12 cellular contexts compared by ENCODE assay signal in genomic region chr14:90697146-90697545, GRCh38.
DNase-seq lines count a peak whose midpoint lies in the region; ATAC-seq and TF ChIP-seq lines count a peak whose summit lies in the region.
"Had no signal": no experiment of that assay in that cellular context is flagged by ENCODE, and none has a peak within 500 bp of the region (broad histone marks: within the 10 kb centered on the region; RNA-seq: fewer than 3 reads in every experiment).

No MANE protein-coding gene starts in this region.

- peaks cover 6% of the 10 kb centered on the region; the same call in 1 of the 2 replicates for H4K20me1 ChIP-seq in GM23338 (replicated peaks; ENCODE audit: insufficient read depth)

- H3K4me3 ChIP-seq in GM23338: no peak overlapping the region
- no peak overlapping the region for H3K4me3 ChIP-seq in mesenchymal stem cell (ENCODE audit: insufficient read depth in 1 of 2, low read depth in 1 of 2, low read length in 2 of 2)
- no peak overlapping the region for H3K4me3 ChIP-seq in Peyer's patch
- H3K4me3 ChIP-seq: ovary had no signal

- H2BK15ac ChIP-seq in mesenchymal stem cell (ENCODE audit: low read depth, poor library complexity, severe bottlenecking): no peak overlapping the region

- H4K8ac ChIP-seq in mesenchymal stem cell (ENCODE audit: low read length): no peak overlapping the region

- peaks cover 4% of the 10 kb centered on the region for H3K79me1 ChIP-seq in mesenchymal stem cell (replicated peaks; ENCODE audit: low read length, poor library complexity, severe bottlenecking)

- no peaks in the 10 kb centered on the region for H3K9me2 ChIP-seq in GM23338 (ENCODE audit: insufficient read depth)

- H3K27ac ChIP-seq in GM23338 (ENCODE audit: low read depth) (0 out of 2 replicates have a peak overlapping the region, but pooled peaks have one; percentile 9), mesenchymal stem cell (ENCODE audit: low read length, poor library complexity, severe bottlenecking) (no peak overlapping the region), Peyer's patch (peak overlapping the region in 1 of 4 donors; percentile 71)
- H3K27ac ChIP-seq: brain microvascular endothelial cell had no signal

- H3K27me3 ChIP-seq in GM23338 (ENCODE audit: insufficient read depth) (no peaks in the 10 kb centered on the region), mesenchymal stem cell (ENCODE audit: control insufficient read depth in 1 of 2, insufficient read depth in 1 of 2, low read length in 2 of 2) (no peaks in the 10 kb centered on the region), Peyer's patch (no peaks in the 10 kb centered on the region)
- H3K27me3 ChIP-seq: brain microvascular endothelial cell, ovary had no signal

- H2AK5ac ChIP-seq in mesenchymal stem cell (ENCODE audit: low read length, severe bottlenecking): no peak overlapping the region

- WGBS in mesenchymal stem cell: 100% methylated on average over 1 of the region's 2 CpGs

- H2BK12ac ChIP-seq in mesenchymal stem cell (ENCODE audit: low read length in 2 of 2): no peak overlapping the region

- H3K36me3 Mint-ChIP-seq in GM23338 (ENCODE audit: low read depth) (no peaks in the 10 kb centered on the region), brain (peaks cover 11% of the 10 kb centered on the region)
- H3K36me3 Mint-ChIP-seq: CD8-positive, alpha-beta memory T cell had no signal

- H3K9ac ChIP-seq in mesenchymal stem cell (ENCODE audit: low read length): peak overlapping the region; percentile 77

- no peaks in the 10 kb centered on the region for H3K4me1 ChIP-seq in GM23338 (ENCODE audit: insufficient read depth)
- no peaks in the 10 kb centered on the region for H3K4me1 ChIP-seq in mesenchymal stem cell (ENCODE audit: control insufficient read depth, insufficient read depth, low read depth, low read length)
- H3K4me1 ChIP-seq in Peyer's patch: peaks cover 0 to 10% (median 2%) of the 10 kb centered on the region in 4 donors

- H3K36me3 ChIP-seq in GM23338 (ENCODE audit: insufficient read depth): no peaks in the 10 kb centered on the region
- peaks cover 3 to 7% of the 10 kb centered on the region in 2 experiments for H3K36me3 ChIP-seq in mesenchymal stem cell (ENCODE audit: control insufficient read depth in 1 of 2, insufficient read depth in 2 of 2, low read depth in 1 of 2, low read length in 2 of 2)
- no peaks in the 10 kb centered on the region for H3K36me3 ChIP-seq in Peyer's patch
- H3K36me3 ChIP-seq: brain microvascular endothelial cell, ovary had no signal

- H3K23ac ChIP-seq in mesenchymal stem cell (ENCODE audit: low read length in 2 of 2): no peak overlapping the region

- peaks cover 5% of the 10 kb centered on the region; the same call in 1 of the 2 replicates for H3F3A ChIP-seq in GM23338 (replicated peaks; ENCODE audit: low read depth)

- H2AFZ ChIP-seq in GM23338: no peak overlapping the region
- H2AFZ ChIP-seq in mesenchymal stem cell (ENCODE audit: low read depth, low read length): no peak overlapping the region

- H3K9me3 Mint-ChIP-seq in GM23338 (no peaks in the 10 kb centered on the region), brain (no peaks in the 10 kb centered on the region)
- H3K9me3 Mint-ChIP-seq: activated T-helper 17 cell treated with anti-CD3 and anti-CD28 coated beads, Interleukin-2, amount 50 U/mL, for 72 hours; CD8-positive, alpha-beta memory T cell had no signal

- H3K27me3 Mint-ChIP-seq in GM23338 (ENCODE audit: insufficient read depth, low read depth, poor library complexity): peaks cover 9% of the 10 kb centered on the region
- H3K27me3 Mint-ChIP-seq in brain: no peaks in the 10 kb centered on the region
- H3K27me3 Mint-ChIP-seq: activated T-helper 17 cell treated with anti-CD3 and anti-CD28 coated beads, Interleukin-2, amount 50 U/mL, for 72 hours had no signal

- no peak overlapping the region for H3K14ac ChIP-seq in mesenchymal stem cell (ENCODE audit: low read length in 2 of 2)

- H3K4me2 ChIP-seq in GM23338 (no peak overlapping the region), mesenchymal stem cell (ENCODE audit: low read length, poor library complexity, severe bottlenecking) (no peak overlapping the region)

- H2BK120ac ChIP-seq in mesenchymal stem cell (ENCODE audit: low read depth, low read length): no peak overlapping the region

- H4K91ac ChIP-seq in mesenchymal stem cell (ENCODE audit: low read length): no peak overlapping the region

- no peak for DNase-seq in GM23338 (ENCODE audit: low spot score)
- DNase-seq in mesenchymal stem cell: no peak
- DNase-seq in superior temporal gyrus (ENCODE audit: extremely low spot score): peak; percentile 77
- no peak for DNase-seq in Peyer's patch

- H3K4me1 Mint-ChIP-seq in GM23338 (peaks cover 24% of the 10 kb centered on the region), brain (peaks cover 72% of the 10 kb centered on the region)
- H3K4me1 Mint-ChIP-seq: activated T-helper 17 cell treated with anti-CD3 and anti-CD28 coated beads, Interleukin-2, amount 50 U/mL, for 72 hours had no signal

- no peak for TF ChIP-seq POLR2A in Peyer's patch (IDR thresholded peaks at IDR 0.05)

- ATAC-seq in GM23338 (peak; percentile 12; the same call in 1 of the 3 replicates), HG03159 (IDR thresholded peaks at IDR 0.05; ENCODE audit: unreplicated experiment) (no peak), GM18873 (IDR thresholded peaks at IDR 0.05; ENCODE audit: low FRiP score, unreplicated experiment) (no peak), GM19452 (IDR thresholded peaks at IDR 0.05; ENCODE audit: unreplicated experiment) (no peak)

- H3K4me3 Mint-ChIP-seq in GM23338 (no peak overlapping the region), brain (peak overlapping the region in 3 of 5 experiments; percentile 23 to 72 (median 69))
- H3K4me3 Mint-ChIP-seq: activated T-helper 17 cell treated with anti-CD3 and anti-CD28 coated beads, Interleukin-2, amount 50 U/mL, for 72 hours had no signal

- no peak overlapping the region for H3K18ac ChIP-seq in mesenchymal stem cell (ENCODE audit: low read depth in 1 of 2, low read length in 2 of 2)

- no peaks in the 10 kb centered on the region for H3K79me2 ChIP-seq in GM23338 (replicated peaks; ENCODE audit: insufficient read depth)

- H3K4ac ChIP-seq in mesenchymal stem cell (ENCODE audit: low read depth in 1 of 2, low read length in 2 of 2): no peak overlapping the region

- H3K9me3 ChIP-seq in mesenchymal stem cell (ENCODE audit: control insufficient read depth, low read length) (no peaks in the 10 kb centered on the region), Peyer's patch (no peaks in the 10 kb centered on the region)
- H3K9me3 ChIP-seq: ovary had no signal

- H2BK5ac ChIP-seq in mesenchymal stem cell (ENCODE audit: low read depth, low read length, poor library complexity, severe bottlenecking): no peak overlapping the region

- TF ChIP-seq CTCF in GM23338 (conservative IDR thresholded peaks at IDR 0.05; ENCODE audit: low read depth in 2 of 2): no peak
- no peak for TF ChIP-seq CTCF in brain (conservative IDR thresholded peaks at IDR 0.05)
- no peak for TF ChIP-seq CTCF in Peyer's patch (IDR thresholded peaks at IDR 0.05)

- H3K27ac Mint-ChIP-seq in GM23338 (no peak overlapping the region), brain (peak overlapping the region; percentile 89 to 98 (median 96))
- H3K27ac Mint-ChIP-seq: activated T-helper 17 cell treated with anti-CD3 and anti-CD28 coated beads, Interleukin-2, amount 50 U/mL, for 72 hours had no signal
